ENCODE assay signal across 8 cellular contexts in the genomic region with DNA sequence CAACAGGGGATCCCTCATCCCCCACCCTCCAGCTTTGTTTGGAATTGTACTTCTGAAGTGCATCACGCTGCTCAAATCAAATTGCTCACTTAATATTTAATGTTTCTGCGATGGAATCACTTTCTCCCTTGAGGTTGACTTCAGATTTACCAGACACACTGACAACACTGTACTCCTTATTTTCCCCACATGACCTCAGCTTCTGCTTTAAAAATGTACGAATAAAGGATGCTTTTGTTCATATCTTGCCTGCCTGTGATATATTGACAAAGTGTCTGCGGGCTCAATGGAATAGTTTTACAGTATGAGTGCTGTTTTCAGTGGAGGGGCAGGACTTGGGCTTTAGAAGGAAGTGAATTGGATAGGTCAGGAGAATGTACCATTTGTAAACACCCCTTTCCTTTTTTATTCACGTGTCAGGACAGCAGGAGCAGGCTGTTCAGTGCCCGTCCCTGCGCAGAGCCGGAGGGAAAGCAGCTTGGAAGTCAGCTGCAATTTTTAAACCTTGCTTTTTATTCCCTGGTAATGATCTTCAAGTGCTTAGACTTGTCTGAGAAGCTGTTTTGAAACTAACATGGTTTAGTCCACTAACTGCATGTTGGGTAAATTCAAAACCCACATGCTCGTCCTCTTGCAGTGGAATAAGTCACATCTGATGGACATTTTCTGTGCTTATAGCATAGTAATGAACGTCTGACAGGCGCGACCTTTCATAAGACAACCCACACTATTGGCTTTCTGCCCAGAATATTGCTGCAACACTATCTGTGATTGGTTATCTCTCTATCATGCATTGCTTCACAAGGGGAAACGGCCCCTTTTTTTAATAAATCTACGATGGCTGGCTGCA. TPM values are rescaled to one million over a fixed set of nuclear protein-coding genes. Genes with fewer than 3 reads are reported as not detected.
DNase-seq lines count a peak whose midpoint lies in the region; ATAC-seq and TF ChIP-seq lines count a peak whose summit lies in the region.

No MANE protein-coding gene starts in this region.

- peaks cover 88% of the 10 kb centered on the region for H3K4me1 ChIP-seq in DOHH2 (ENCODE audit: control insufficient read depth, low read length)
- H3K4me1 ChIP-seq in right atrium auricular region = peaks cover 0 to 88% of the 10 kb centered on the region in 2 donors
- peaks cover 26% of the 10 kb centered on the region for H3K4me1 ChIP-seq in rectal smooth muscle tissue (ENCODE audit: control insufficient read depth, insufficient read depth, low read length)

- H3K9ac ChIP-seq in rectal smooth muscle tissue (ENCODE audit: low read length) = peak overlapping the region; percentile 8

- H3K4me3 ChIP-seq in DOHH2 (ENCODE audit: low read length) (peak overlapping the region; percentile 55), right atrium auricular region (peak overlapping the region; percentile 23 to 39), rectal smooth muscle tissue (ENCODE audit: low read length) (peak overlapping the region; percentile 64)

- H3K9me3 ChIP-seq in DOHH2 (ENCODE audit: control insufficient read depth, insufficient read depth, low read length) (no peaks in the 10 kb centered on the region), right atrium auricular region (no peaks in the 10 kb centered on the region)

- no peaks in the 10 kb centered on the region for H3K27me3 ChIP-seq in DOHH2 (ENCODE audit: control insufficient read depth, low read length)
- no peaks in the 10 kb centered on the region for H3K27me3 ChIP-seq in right atrium auricular region
- H3K27me3 ChIP-seq in rectal smooth muscle tissue (ENCODE audit: control insufficient read depth, insufficient read depth, low read length) = no peaks in the 10 kb centered on the region

- in situ Hi-C loops in KBM-7 (cut with MboI; ENCODE audit: low pct_unique_long_range_greater_than_20kb, low sequenced_read_pairs) = loop anchor here (25.0 kb wide), 1 partner anchor 139 kb away; no protein-coding TSS in a partner anchor

- H3K27ac ChIP-seq in DOHH2 (ENCODE audit: low read depth, low read length) (peak overlapping the region; percentile 66), right atrium auricular region (peak overlapping the region; percentile 79 to 85), rectal smooth muscle tissue (ENCODE audit: low read depth, low read length) (peak overlapping the region; percentile 81)

- H3F3A ChIP-seq in DOHH2 (ENCODE audit: control insufficient read depth, insufficient read depth) = peaks cover 32% of the 10 kb centered on the region; the same call in 1 of the 2 replicates

- peaks cover 15% of the 10 kb centered on the region for H4K20me1 ChIP-seq in DOHH2 (ENCODE audit: control insufficient read depth, insufficient read depth, low read depth, low read length)

- H3K4me2 ChIP-seq in DOHH2 (ENCODE audit: low read length) = peak overlapping the region; percentile 68

- TF ChIP-seq CTCF in DOHH2 (IDR thresholded peaks at IDR 0.05; ENCODE audit: low read depth, low read length, poor library complexity, severe bottlenecking) (no peak), right atrium auricular region (IDR thresholded peaks at IDR 0.05) (no peak)

- no peaks in the 10 kb centered on the region for H3K9me2 ChIP-seq in DOHH2 (replicated peaks; ENCODE audit: control insufficient read depth, low read length)

- DNase-seq in KBM-7 (peak; percentile 88), SIG-M5 (lab: John Stamatoyannopoulos, UW) (peak; percentile 81), amygdala (lab: John Stamatoyannopoulos, UW) (peak in 42 of 56 donors; percentile 12 to 83 (median 42)), right atrium auricular region (ENCODE audit: low spot score) (no peak), DMS114 treated with DMSO at 0.1 percent for 48 hours (lab: John Stamatoyannopoulos, UW; ENCODE audit: unreplicated experiment) (no peak)

- peaks cover 100% of the 10 kb centered on the region for H3K79me2 ChIP-seq in DOHH2 (ENCODE audit: control insufficient read depth, low read length)

- H3K36me3 ChIP-seq in DOHH2 (ENCODE audit: control insufficient read depth, low read length) (peaks cover 72% of the 10 kb centered on the region), right atrium auricular region (peaks cover 16% of the 10 kb centered on the region), rectal smooth muscle tissue (ENCODE audit: control insufficient read depth, insufficient read depth, low read length) (no peaks in the 10 kb centered on the region)

- peak; percentile 50 for ATAC-seq in GM21576 (IDR thresholded peaks at IDR 0.05; ENCODE audit: unreplicated experiment)

RNA-seq across cellular contexts. Expression of a gene that starts 29.9 kb away (rescaled TPM):
- 100 to 1,000 TPM; 199 to 327 TPM for total RNA-seq in right atrium auricular region

Comparison
In these comparisons a context has a peak if more than half of its experiments do, and no peak if none do; other contexts are left out.
1. DNase-seq: peak in KBM-7 (single experiment), SIG-M5 (single experiment) and amygdala (42 of 56); none in right atrium auricular region (single experiment) and DMS114 treated with DMSO at 0.1 percent for 48 hours (single experiment).
2. Peak in every context shown above with its lines, with median percentiles within 50 percentile points of each other: H3K27ac ChIP-seq and H3K4me3 ChIP-seq.